ENCODE assay signal across 28 cellular contexts in the genomic region with DNA sequence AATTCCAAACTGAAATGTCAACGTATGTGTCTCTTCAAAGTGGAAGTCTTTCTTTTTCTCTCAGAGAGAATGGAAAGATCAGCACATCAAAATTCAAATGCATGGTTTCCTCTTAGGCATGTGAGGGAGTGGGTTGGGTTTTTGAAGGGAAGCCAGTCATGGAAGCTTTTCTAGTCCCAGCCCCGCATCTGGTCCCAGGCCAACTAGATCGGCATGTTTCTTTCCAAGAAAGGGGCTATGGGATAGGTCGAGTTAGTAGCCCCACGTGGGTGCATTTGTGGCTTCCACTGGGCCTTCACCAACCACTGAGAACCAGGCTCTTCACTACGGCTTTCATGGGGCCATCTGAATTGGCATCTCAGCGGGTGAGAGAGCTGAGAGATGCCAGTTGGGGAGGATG.
"Had no signal": no experiment of that assay in that cellular context is flagged by ENCODE, and none has a peak within 500 bp of the region (broad histone marks: within the 10 kb centered on the region; RNA-seq: fewer than 3 reads in every experiment).

No MANE protein-coding gene starts in this region.

- H3K4me3 ChIP-seq: adrenal gland, breast epithelium, cardiac muscle cell, heart left ventricle had no signal

- H3K36me3 ChIP-seq: adrenal gland, breast epithelium, cardiac muscle cell had no signal

- ATAC-seq: activated CD4-positive, alpha-beta T cell treated with anti-CD3 and anti-CD28 coated beads for 36 hours; activated CD8-positive, alpha-beta memory T cell treated with anti-CD3 and anti-CD28 coated beads, Interleukin-2, amount 10 ng/mL, durations not matched to agents 7 days and 5 days; activated CD8-positive, alpha-beta T cell treated with anti-CD3 and anti-CD28 coated beads, Interleukin-2, amount 10 ng/mL, durations not matched to agents 7 days and 5 days; activated naive CD8-positive, alpha-beta T cell treated with anti-CD3 and anti-CD28 coated beads, Interleukin-2, amount 50 U/mL, for 24 hours; effector memory CD8-positive, alpha-beta T cell; heart left ventricle had no signal

- H3K9me3 ChIP-seq: adrenal gland, breast epithelium, heart left ventricle had no signal

- H3K27ac ChIP-seq: adrenal gland, cardiac muscle cell had no signal

- DNase-seq: activated CD4-positive, alpha-beta memory T cell treated with anti-CD3 and anti-CD28 coated beads for 36 hours; activated CD4-positive, alpha-beta T cell treated with anti-CD3 and anti-CD28 coated beads for 36 hours; activated CD4-positive, alpha-beta T cell treated with anti-CD3 and anti-CD28 coated beads, Interleukin-2, amount 10 ng/mL, durations not matched to agents 24 days and 14 days; activated CD4-positive, CD25-positive, alpha-beta regulatory T cell; activated CD4-positive, CD25-positive, alpha-beta regulatory T cell treated with anti-CD3 and anti-CD28 coated beads, Interleukin-2, amount 50 U/mL, for 72 hours; activated CD8-positive, alpha-beta memory T cell treated with anti-CD3 and anti-CD28 coated beads, Interleukin-2, amount 10 ng/mL, durations not matched to agents 7 days and 5 days; activated CD8-positive, alpha-beta memory T cell treated with anti-CD3 and anti-CD28 coated beads, Interleukin-2, amount 50 U/mL, for 4 hours; activated CD8-positive, alpha-beta T cell treated with anti-CD3 and anti-CD28 coated beads, Interleukin-2, amount 10 ng/mL, durations not matched to agents 7 days and 5 days; activated effector memory CD4-positive, alpha-beta T cell treated with anti-CD3 and anti-CD28 coated beads, Interleukin-2, amount 50 U/mL, for 16 hours; activated naive CD4-positive, alpha-beta T cell treated with anti-CD3 and anti-CD28 coated beads for 36 hours; activated naive CD8-positive, alpha-beta T cell treated with anti-CD3 and anti-CD28 coated beads for 36 hours; activated naive CD8-positive, alpha-beta T cell treated with anti-CD3 and anti-CD28 coated beads, Interleukin-2, amount 50 U/mL, for 24 hours; activated T-cell treated with anti-CD3 and anti-CD28 coated beads, Interleukin-2, amount 50 U/mL, for 1 hour; activated T-cell treated with anti-CD3 and anti-CD28 coated beads, Interleukin-2, amount 50 U/mL, for 48 hours; adrenal gland; amygdala; aorta; cortex of kidney; dermis blood vessel endothelial cell; effector CD4-positive, alpha-beta T cell; effector memory CD8-positive, alpha-beta T cell; erythroblast; foreskin fibroblast; glutamatergic neuron; heart left ventricle; T-helper 2 cell had no signal

- H3K27me3 ChIP-seq: adrenal gland, breast epithelium, cardiac muscle cell, heart left ventricle had no signal

- H3K4me1 ChIP-seq: adrenal gland, breast epithelium had no signal
